19 cellular contexts compared by ENCODE assay signal in genomic region chr3:188747487-188747886, GRCh38.
DNase-seq lines count a peak whose midpoint lies in the region; ATAC-seq and TF ChIP-seq lines count a peak whose summit lies in the region.
"Had no signal": no experiment of that assay in that cellular context is flagged by ENCODE, and none has a peak within 500 bp of the region (broad histone marks: within the 10 kb centered on the region; RNA-seq: fewer than 3 reads in every experiment).

No MANE protein-coding gene starts in this region.

- no peak for ATAC-seq in right lobe of liver

- H3K4me1 ChIP-seq in right lobe of liver (peaks cover 0 to 62% (median 28%) of the 10 kb centered on the region in 4 donors), subcutaneous abdominal adipose tissue (ENCODE audit: control insufficient read depth in 5 of 5, insufficient read depth in 5 of 5, low read length in 5 of 5) (peaks cover 0 to 20% (median 8%) of the 10 kb centered on the region in 5 donors)
- H3K4me1 ChIP-seq: SJCRH30 had no signal

- DNase-seq in GM03348 (ENCODE audit: low spot score) (peak; percentile 9), fibroblast of mammary gland (ENCODE audit: low read depth) (peak; percentile 46), right lobe of liver (no peak), NCI-H446 (lab: John Stamatoyannopoulos, UW) (no peak), NCI-H82 treated with DMSO at 0.1 percent for 48 hours (lab: John Stamatoyannopoulos, UW; ENCODE audit: unreplicated experiment) (no peak)
- DNase-seq in stimulated activated CD4-positive, alpha-beta T cell treated with anti-CD3 and anti-CD28 coated beads, Interleukin-15, amount 100 ng/mL, for 24 hours = no peak
- DNase-seq: CD4-positive, alpha-beta memory T cell; DMS53; EL; Karpas-422; NCI-H1417 treated with DMSO at 0.1 percent for 48 hours; NCI-H187 treated with DMSO at 0.1 percent for 48 hours; NCI-H2227 treated with DMSO at 0.1 percent for 48 hours; NCI-H524; NCI-H82; SJCRH30 had no signal

- H3K4me3 ChIP-seq in fibroblast of mammary gland (ENCODE audit: control insufficient read depth, low read depth, low read length) (no peak overlapping the region), right lobe of liver (no peak overlapping the region), subcutaneous abdominal adipose tissue (ENCODE audit: low read depth in 1 of 5, low read length in 5 of 5) (no peak overlapping the region)
- H3K4me3 ChIP-seq: BLaER1, SJCRH30 had no signal

- intact Hi-C loops in right lobe of liver (cut with DNase I) = no loop called here

- no peaks in the 10 kb centered on the region for H3K9me3 ChIP-seq in right lobe of liver
- H3K9me3 ChIP-seq in subcutaneous abdominal adipose tissue (ENCODE audit: control insufficient read depth in 5 of 5, low read length in 5 of 5) = no peaks in the 10 kb centered on the region
- H3K9me3 ChIP-seq: BLaER1, SJCRH30 had no signal

- TF ChIP-seq CTCF in fibroblast of mammary gland (conservative IDR thresholded peaks at IDR 0.05; ENCODE audit: control insufficient read depth, insufficient read depth, low read depth, low read length) (no peak), right lobe of liver (IDR thresholded peaks at IDR 0.05) (no peak)

- H3K27me3 ChIP-seq in right lobe of liver = no peaks in the 10 kb centered on the region
- no peaks in the 10 kb centered on the region for H3K27me3 ChIP-seq in subcutaneous abdominal adipose tissue (ENCODE audit: control insufficient read depth in 5 of 5, insufficient read depth in 4 of 5, low read length in 5 of 5)
- H3K27me3 ChIP-seq: BLaER1, SJCRH30 had no signal

- no peak for TF ChIP-seq POLR2A in right lobe of liver (IDR thresholded peaks at IDR 0.05)

- no peak overlapping the region for H3K9ac ChIP-seq in subcutaneous abdominal adipose tissue (ENCODE audit: low read length in 5 of 5)
- H3K9ac ChIP-seq: BLaER1 had no signal

- WGBS in right lobe of liver (ENCODE audit: insufficient coverage, low coverage, low lambda C conversion rate, missing lambda C conversion rate) = 67% methylated on average over 3 of the region's 3 CpGs

- H3K27ac ChIP-seq in right lobe of liver = peak overlapping the region; percentile 66 to 83 (median 79)
- H3K27ac ChIP-seq in subcutaneous abdominal adipose tissue (ENCODE audit: low read depth, low read length) = peak overlapping the region; percentile 81
- H3K27ac ChIP-seq: BLaER1, HL-60, SJCRH30 had no signal

- H3K36me3 ChIP-seq in right lobe of liver (no peaks in the 10 kb centered on the region), subcutaneous abdominal adipose tissue (ENCODE audit: control insufficient read depth in 5 of 5, insufficient read depth in 5 of 5, low read length in 5 of 5) (no peaks in the 10 kb centered on the region)
- H3K36me3 ChIP-seq: BLaER1, SJCRH30 had no signal

Comparison
In these comparisons a context has a peak if more than half of its experiments do, and no peak if none do; other contexts are left out.
1. DNase-seq: peak in GM03348 (single experiment) and fibroblast of mammary gland (single experiment); none in right lobe of liver (0 of 3), NCI-H446 (0 of 2), stimulated activated CD4-positive, alpha-beta T cell treated with anti-CD3 and anti-CD28 coated beads, Interleukin-15, amount 100 ng/mL, for 24 hours (single experiment) and NCI-H82 treated with DMSO at 0.1 percent for 48 hours (single experiment).